ENCODE assay signal across 25 cellular contexts in genomic region chr17:58307468-58308172, GRCh38. TPM values are rescaled to one million over a fixed set of nuclear protein-coding genes. Genes with fewer than 3 reads are reported as not detected.
DNase-seq lines count a peak whose midpoint lies in the region; TF ChIP-seq lines count a peak whose summit lies in the region.
"Had no signal": no experiment of that assay in that cellular context is flagged by ENCODE, and none has a peak within 500 bp of the region (broad histone marks: within the 10 kb centered on the region; RNA-seq: fewer than 3 reads in every experiment).

No MANE protein-coding gene starts in this region.

- no peaks in the 10 kb centered on the region for H3K9me3 ChIP-seq in H9 (ENCODE audit: control insufficient read depth, low read depth, low read length)
- no peaks in the 10 kb centered on the region for H3K9me3 ChIP-seq in esophagus muscularis mucosa
- H3K9me3 ChIP-seq: mucosa of descending colon, prostate gland, thoracic aorta had no signal

- no peaks in the 10 kb centered on the region for H3K79me2 ChIP-seq in H9 (ENCODE audit: insufficient read depth, low read length)

- H3T11ph ChIP-seq in H9 (ENCODE audit: low read length) = no peak overlapping the region

- no peak for TF ChIP-seq CTCF in H9 (conservative IDR thresholded peaks at IDR 0.05)
- TF ChIP-seq CTCF in esophagus muscularis mucosa (IDR thresholded peaks at IDR 0.05) = no peak

- H4K20me1 ChIP-seq in H9 (ENCODE audit: control insufficient read depth, insufficient read depth, insufficient read length) = no peaks in the 10 kb centered on the region

- H3K4me1 ChIP-seq in H9 (ENCODE audit: insufficient read depth, low read length) = no peaks in the 10 kb centered on the region
- H3K4me1 ChIP-seq in esophagus muscularis mucosa = peaks cover 0 to 6% (median 0%) of the 10 kb centered on the region in 4 donors
- H3K4me1 ChIP-seq: prostate gland had no signal

- DNase-seq in D341Med (ENCODE audit: low spot score) (peak; percentile 25), H9 (peak; percentile 40), esophagus muscularis mucosa (ENCODE audit: extremely low spot score) (peak; percentile 66), posterior vena cava (ENCODE audit: low spot score) (peak; percentile 52), AG08396 (ENCODE audit: low spot score) (no peak)
- no peak for DNase-seq in stimulated activated CD4-positive, alpha-beta T cell treated with anti-CD3 and anti-CD28 coated beads, Interleukin-15, amount 100 ng/mL, for 24 hours
- no peak for DNase-seq in activated naive CD4-positive, alpha-beta T cell treated with anti-CD3 and anti-CD28 coated beads, Interleukin-2, amount 50 U/mL, for 16 hours
- DNase-seq: activated CD4-positive, alpha-beta T cell treated with anti-CD3 and anti-CD28 coated beads for 4 hours; activated effector memory CD4-positive, alpha-beta T cell treated with Interleukin-2 at 50 U/mL for 16 hours; cerebellar nuclear complex; mucosa of descending colon; NCI-H1092; NCI-H187; NCI-H524 treated with DMSO at 0.1 percent for 48 hours; nephron progenitor cell; NK-92 treated with Interleukin-12 subunit alpha and Interleukin-12 subunit beta, amount 100 ng/mL, for 24 hours; T-helper 17 cell had no signal

- intact Hi-C loops in esophagus muscularis mucosa (cut with DNase I) (no loop called here), posterior vena cava (cut with DNase I) (loop anchor here in 1 of 2 donors (10.0 kb wide), 1 partner anchor 107 kb away; the partner anchor contains the start of gene RNF43)

- H4K91ac ChIP-seq in H9 (ENCODE audit: insufficient read length, low read depth, low read length) = no peak overlapping the region

- peaks cover 2% of the 10 kb centered on the region; the same call in 1 of the 2 replicates for H3K27me3 Mint-ChIP-seq in H9 (ENCODE audit: low read depth)
- H3K27me3 Mint-ChIP-seq: T-helper 17 cell had no signal

- H3K14ac ChIP-seq in H9 (ENCODE audit: insufficient read depth, low read length) = no peak overlapping the region; the same call in 1 of the 2 replicates

- H3K79me1 ChIP-seq in H9 (ENCODE audit: insufficient read depth, low read depth, low read length, poor library complexity, severe bottlenecking) = no peaks in the 10 kb centered on the region

- H3K27me3 ChIP-seq in H9 (ENCODE audit: insufficient read depth, low read length) = no peaks in the 10 kb centered on the region
- H3K27me3 ChIP-seq in esophagus muscularis mucosa = no peaks in the 10 kb centered on the region

- no peak overlapping the region for H4K8ac ChIP-seq in H9 (replicated peaks; ENCODE audit: insufficient read length, low read depth, low read length)

- no peak overlapping the region for H3K4ac ChIP-seq in H9 (ENCODE audit: low read depth, low read length)

- H2BK20ac ChIP-seq in H9 (ENCODE audit: low read depth, low read length, poor library complexity, severe bottlenecking) = no peak overlapping the region

- H3K4me3 Mint-ChIP-seq in H9 = no peak overlapping the region
- H3K4me3 Mint-ChIP-seq: nephron progenitor cell, T-helper 17 cell had no signal

- no peak overlapping the region for H2BK15ac ChIP-seq in H9 (ENCODE audit: low read depth, low read length)

- no peak for TF ChIP-seq EP300 in esophagus muscularis mucosa (IDR thresholded peaks at IDR 0.05)

- H3K4me1 Mint-ChIP-seq in H9 = peaks cover 5 to 30% of the 10 kb centered on the region in 2 experiments

- no peaks in the 10 kb centered on the region for H3K23me2 ChIP-seq in H9 (ENCODE audit: insufficient read length, low read depth, low read length, poor library complexity, severe bottlenecking)

- H3K4me3 ChIP-seq in esophagus muscularis mucosa = no peak overlapping the region
- H3K4me3 ChIP-seq: mucosa of descending colon, prostate gland, thoracic aorta had no signal

- no peak overlapping the region for H3K18ac ChIP-seq in H9 (ENCODE audit: insufficient read length, low read depth, low read length)

- H3K9ac ChIP-seq in H9 (ENCODE audit: extremely low read depth, insufficient read length, low read length) = no peak overlapping the region

- no peak overlapping the region for H3K56ac ChIP-seq in H9 (ENCODE audit: insufficient read length, low read depth, low read length)

- no peak overlapping the region for H2BK12ac ChIP-seq in H9 (ENCODE audit: insufficient read length, low read depth, low read length)

- H3K9me3 Mint-ChIP-seq in H9 = no peaks in the 10 kb centered on the region
- H3K9me3 Mint-ChIP-seq: nephron progenitor cell had no signal

- no peak overlapping the region for H3K23ac ChIP-seq in H9 (ENCODE audit: insufficient read length, low read depth, low read length)

- no peaks in the 10 kb centered on the region for H3K36me3 Mint-ChIP-seq in H9 (ENCODE audit: insufficient read depth in 1 of 3, low read depth in 3 of 3)

- TF ChIP-seq POLR2A in esophagus muscularis mucosa (IDR thresholded peaks at IDR 0.05; ENCODE audit: low read depth) = no peak

- H2BK5ac ChIP-seq in H9 (ENCODE audit: insufficient read length, low read length) = no peak overlapping the region

- H3K4me2 ChIP-seq in H9 (ENCODE audit: insufficient read depth, insufficient read length, low read length) = no peak overlapping the region

- H4K5ac ChIP-seq in H9 (ENCODE audit: insufficient read length, low read depth, low read length) = no peak overlapping the region

- H2AFZ ChIP-seq in H9 (ENCODE audit: low read length) = no peak overlapping the region

- H2AK5ac ChIP-seq in H9 (ENCODE audit: insufficient read length, low read length) = no peak overlapping the region

- H3K27ac ChIP-seq in H9 (ENCODE audit: insufficient read length, low read depth, low read length) (no peak overlapping the region), esophagus muscularis mucosa (replicated peaks in 1 of 4) (no peak overlapping the region)
- H3K27ac ChIP-seq: C4-2B, epithelial cell of prostate, prostate gland, thoracic aorta had no signal

- peaks cover 0 to 52% (median 13%) of the 10 kb centered on the region in 4 donors for H3K36me3 ChIP-seq in esophagus muscularis mucosa
- H3K36me3 ChIP-seq: prostate gland had no signal

- no CpG with 5 or more reads among the region's 20 CpGs for WGBS in H9 (ENCODE audit: extremely low coverage, insufficient read length, low lambda C conversion rate)
- 84% methylated on average over 19 of the region's 20 CpGs for WGBS in esophagus muscularis mucosa

- no peak overlapping the region; a peak in 1 of 7 replicates for H3K27ac Mint-ChIP-seq in H9
- H3K27ac Mint-ChIP-seq: nephron progenitor cell had no signal

- H2BK120ac ChIP-seq in H9 (ENCODE audit: low read depth, low read length, poor library complexity, severe bottlenecking) = no peak overlapping the region

RNA-seq across cellular contexts. Expression of gene TSPOAP1, which starts 21.0 kb away (rescaled TPM):
- total RNA-seq in H9 (2021) (17.3 and 19.0 TPM in 2 replicates), esophagus muscularis mucosa (10 to 100 TPM in 3 of 4 donors, 1 to 10 TPM in 1; 10.0 to 19.0 (median 16.0) TPM), posterior vena cava (1 to 10 TPM; 8.2 to 10.0 TPM)
- total RNA-seq: Calu3, SK-MEL-5 had no signal

RNA-seq across cellular contexts. Expression of gene MPO, which starts 26.9 kb away (rescaled TPM):
- not detected in 2 replicates for total RNA-seq in H9 (2021)
- total RNA-seq in esophagus muscularis mucosa = under 1 TPM in 2 of 4 donors, not detected in 2; 0.23 to 0.66 TPM
- under 1 TPM; 0.74 to 0.86 TPM for total RNA-seq in posterior vena cava
- total RNA-seq: Calu3, Daoy, fibroblast of villous mesenchyme, SK-MEL-5 had no signal

RNA-seq across cellular contexts. Expression of gene SUPT4H1, which starts 44.4 kb away (rescaled TPM):
- total RNA-seq in H9 (2021) = 107 and 109 TPM in 2 replicates
- 10 to 100 TPM; 35.3 to 59.6 (median 47.0) TPM for total RNA-seq in esophagus muscularis mucosa
- 10 to 100 TPM; 48.4 to 50.1 TPM for total RNA-seq in posterior vena cava

Comparison
In these comparisons a context has a peak if more than half of its experiments do, and no peak if none do; other contexts are left out.
1. DNase-seq: peak in D341Med (single experiment), H9 (single experiment), esophagus muscularis mucosa (single experiment) and posterior vena cava (single experiment); none in stimulated activated CD4-positive, alpha-beta T cell treated with anti-CD3 and anti-CD28 coated beads, Interleukin-15, amount 100 ng/mL, for 24 hours (single experiment), AG08396 (single experiment) and activated naive CD4-positive, alpha-beta T cell treated with anti-CD3 and anti-CD28 coated beads, Interleukin-2, amount 50 U/mL, for 16 hours (single experiment).